2 cellular contexts compared by ENCODE assay signal in genomic region chr16:483351-484075, GRCh38.
TF ChIP-seq lines count a peak whose summit lies in the region.

No MANE protein-coding gene starts in this region.

TF ChIP-seq in IMR-90, 13 proteins besides CTCF, POLR2A, EP300 and RAD21:
- TF ChIP-seq SMC3 (IDR thresholded peaks at IDR 0.05; ENCODE audit: low read depth, low read length) = no peak
- no peak for TF ChIP-seq BHLHE40 (IDR thresholded peaks at IDR 0.05; ENCODE audit: low read depth, low read length)
- TF ChIP-seq CEBPB (IDR thresholded peaks at IDR 0.05; ENCODE audit: low read depth, low read length) = no peak
- TF ChIP-seq NFE2L2 (IDR thresholded peaks at IDR 0.05; ENCODE audit: low read depth, low read length) = no peak
- TF ChIP-seq RCOR1 (IDR thresholded peaks at IDR 0.05; ENCODE audit: insufficient replicate concordance, low read length) = no peak
- no peak for TF ChIP-seq MAFK (IDR thresholded peaks at IDR 0.05; ENCODE audit: low read depth, low read length)
- TF ChIP-seq RFX5 (IDR thresholded peaks at IDR 0.05; ENCODE audit: low read depth, low read length) = no peak
- no peak for TF ChIP-seq FOS (IDR thresholded peaks at IDR 0.05; ENCODE audit: low read depth, low read length)
- TF ChIP-seq MXI1 (IDR thresholded peaks at IDR 0.05; ENCODE audit: borderline replicate concordance, low read depth, low read length) = no peak
- no peak for TF ChIP-seq MAZ (IDR thresholded peaks at IDR 0.05; ENCODE audit: borderline replicate concordance, low read depth, low read length)
- TF ChIP-seq, protein P1, sequence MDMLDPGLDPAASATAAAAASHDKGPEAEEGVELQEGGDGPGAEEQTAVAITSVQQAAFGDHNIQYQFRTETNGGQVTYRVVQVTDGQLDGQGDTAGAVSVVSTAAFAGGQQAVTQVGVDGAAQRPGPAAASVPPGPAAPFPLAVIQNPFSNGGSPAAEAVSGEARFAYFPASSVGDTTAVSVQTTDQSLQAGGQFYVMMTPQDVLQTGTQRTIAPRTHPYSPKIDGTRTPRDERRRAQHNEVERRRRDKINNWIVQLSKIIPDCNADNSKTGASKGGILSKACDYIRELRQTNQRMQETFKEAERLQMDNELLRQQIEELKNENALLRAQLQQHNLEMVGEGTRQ (IDR thresholded peaks at IDR 0.05; ENCODE audit: low read depth, low read length) = no peak
- no peak for TF ChIP-seq ELK1 (IDR thresholded peaks at IDR 0.05; ENCODE audit: borderline replicate concordance, low read depth, low read length)
- TF ChIP-seq CHD1 (IDR thresholded peaks at IDR 0.05; ENCODE audit: low read depth, low read length) = no peak

TF ChIP-seq in H1, 55 proteins besides CTCF, POLR2A, EP300 and RAD21:
- TF ChIP-seq SIN3A (conservative IDR thresholded peaks at IDR 0.05 in 1 of 2, IDR thresholded peaks at IDR 0.05 in 1 of 2; ENCODE audit: low read depth in 1 of 2, low read length in 2 of 2) = 0 out of 4 replicates have a peak, but pooled peaks of 1 of the 2 experiments have one; percentile 27
- no peak for TF ChIP-seq BCL11A (IDR thresholded peaks at IDR 0.05; ENCODE audit: low read depth in 2 of 2, low read length in 2 of 2)
- no peak for TF ChIP-seq KDM5A (IDR thresholded peaks at IDR 0.05; ENCODE audit: low read length)
- TF ChIP-seq, protein P2, sequence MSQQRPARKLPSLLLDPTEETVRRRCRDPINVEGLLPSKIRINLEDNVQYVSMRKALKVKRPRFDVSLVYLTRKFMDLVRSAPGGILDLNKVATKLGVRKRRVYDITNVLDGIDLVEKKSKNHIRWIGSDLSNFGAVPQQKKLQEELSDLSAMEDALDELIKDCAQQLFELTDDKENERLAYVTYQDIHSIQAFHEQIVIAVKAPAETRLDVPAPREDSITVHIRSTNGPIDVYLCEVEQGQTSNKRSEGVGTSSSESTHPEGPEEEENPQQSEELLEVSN (IDR thresholded peaks at IDR 0.05) = no peak
- TF ChIP-seq TCF12 (IDR thresholded peaks at IDR 0.05; ENCODE audit: low read depth, low read length) = 0 out of 2 replicates have a peak, but pooled peaks have one; percentile 4
- TF ChIP-seq RNF2 (IDR thresholded peaks at IDR 0.05; ENCODE audit: borderline replicate concordance, low read depth, low read length, missing control alignments, poor library complexity, severe bottlenecking) = no peak
- no peak for TF ChIP-seq POLR2AphosphoS5 (IDR thresholded peaks at IDR 0.05; ENCODE audit: low read depth, low read length)
- no peak for TF ChIP-seq TBP (IDR thresholded peaks at IDR 0.05; ENCODE audit: low read depth, low read length)
- TF ChIP-seq HDAC6 (IDR thresholded peaks at IDR 0.05; ENCODE audit: low read depth, low read length) = no peak
- TF ChIP-seq GTF2F1 (IDR thresholded peaks at IDR 0.05; ENCODE audit: borderline replicate concordance, low read depth, low read length) = no peak
- TF ChIP-seq, protein P3, sequence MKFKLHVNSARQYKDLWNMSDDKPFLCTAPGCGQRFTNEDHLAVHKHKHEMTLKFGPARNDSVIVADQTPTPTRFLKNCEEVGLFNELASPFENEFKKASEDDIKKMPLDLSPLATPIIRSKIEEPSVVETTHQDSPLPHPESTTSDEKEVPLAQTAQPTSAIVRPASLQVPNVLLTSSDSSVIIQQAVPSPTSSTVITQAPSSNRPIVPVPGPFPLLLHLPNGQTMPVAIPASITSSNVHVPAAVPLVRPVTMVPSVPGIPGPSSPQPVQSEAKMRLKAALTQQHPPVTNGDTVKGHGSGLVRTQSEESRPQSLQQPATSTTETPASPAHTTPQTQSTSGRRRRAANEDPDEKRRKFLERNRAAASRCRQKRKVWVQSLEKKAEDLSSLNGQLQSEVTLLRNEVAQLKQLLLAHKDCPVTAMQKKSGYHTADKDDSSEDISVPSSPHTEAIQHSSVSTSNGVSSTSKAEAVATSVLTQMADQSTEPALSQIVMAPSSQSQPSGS (IDR thresholded peaks at IDR 0.05; ENCODE audit: low read length) = no peak
- TF ChIP-seq CBX8 (IDR thresholded peaks at IDR 0.05; ENCODE audit: borderline replicate concordance, low read depth, low read length) = no peak
- no peak for TF ChIP-seq MAX (IDR thresholded peaks at IDR 0.05)
- TF ChIP-seq SIX5 (IDR thresholded peaks at IDR 0.05; ENCODE audit: low read depth, low read length) = no peak
- TF ChIP-seq ATF3 (IDR thresholded peaks at IDR 0.05; ENCODE audit: insufficient read depth, low read depth, low read length) = no peak
- no peak for TF ChIP-seq EZH2 (IDR thresholded peaks at IDR 0.05; ENCODE audit: low read depth, low read length, severe bottlenecking)
- TF ChIP-seq NANOG (IDR thresholded peaks at IDR 0.05; ENCODE audit: insufficient read depth, low read depth, low read length, poor library complexity, severe bottlenecking) = peak; percentile 24
- TF ChIP-seq JUND (IDR thresholded peaks at IDR 0.05; ENCODE audit: low read length) = no peak
- 0 out of 2 replicates have a peak, but pooled peaks have one; percentile 45 for TF ChIP-seq TEAD4 (IDR thresholded peaks at IDR 0.05; ENCODE audit: low read depth, low read length)
- TF ChIP-seq BRCA1 (IDR thresholded peaks at IDR 0.05; ENCODE audit: low read depth, low read length) = no peak
- no peak for TF ChIP-seq NRF1 (IDR thresholded peaks at IDR 0.05; ENCODE audit: low read depth, low read length)
